ENCODE assay signal across 13 cellular contexts in genomic region chr1:225824522-225824921, GRCh38. TPM values are rescaled to one million over a fixed set of nuclear protein-coding genes. Genes with fewer than 3 reads are reported as not detected.
A peak's percentile ranks its signal among the peaks of the same experiment; 100 is the strongest.
DNase-seq lines count a peak whose midpoint lies in the region; ATAC-seq and TF ChIP-seq lines count a peak whose summit lies in the region.
"Had no signal": no experiment of that assay in that cellular context is flagged by ENCODE, and none has a peak within 500 bp of the region (broad histone marks: within the 10 kb centered on the region; RNA-seq: fewer than 3 reads in every experiment).

No MANE protein-coding gene starts in this region.

- H3K4me1 ChIP-seq in MM.1S (ENCODE audit: low read length): no peaks in the 10 kb centered on the region
- H3K4me1 ChIP-seq in mammary epithelial cell (ENCODE audit: insufficient read depth, low read length): peaks cover 18% of the 10 kb centered on the region
- H3K4me1 ChIP-seq in right cardiac atrium (ENCODE audit: control insufficient read depth, insufficient read depth, low read length): peaks cover 12% of the 10 kb centered on the region

- H3K79me2 ChIP-seq in MM.1S (ENCODE audit: low read length): no peaks in the 10 kb centered on the region
- H3K79me2 ChIP-seq in mammary epithelial cell (ENCODE audit: insufficient read depth, low read length): no peaks in the 10 kb centered on the region

- DNase-seq in NCI-H1092 treated with DMSO at 0.1 percent for 48 hours (lab: John Stamatoyannopoulos, UW) (peak; percentile 92), NCI-H2171 (lab: John Stamatoyannopoulos, UW) (peak; percentile 64), posterior vena cava (ENCODE audit: low spot score) (peak; percentile 62), MM.1S (no peak), mammary epithelial cell (no peak), RPMI8226 (no peak), right cardiac atrium (no peak)
- DNase-seq: activated B cell treated with CpG ODN at 0.5 μM for 24 hours; stimulated activated naive CD4-positive, alpha-beta T cell treated with Interleukin-2 at 50 U/mL for 16 hours had no signal

- no peaks in the 10 kb centered on the region for H3K27me3 Mint-ChIP-seq in brain
- H3K27me3 Mint-ChIP-seq: activated B cell treated with CpG ODN at 0.5 μM for 24 hours had no signal

- no peak overlapping the region for H3K9ac ChIP-seq in MM.1S (ENCODE audit: low read length)
- no peak overlapping the region for H3K9ac ChIP-seq in mammary epithelial cell (ENCODE audit: insufficient read depth, low read length)

- H3K4me2 ChIP-seq in MM.1S (ENCODE audit: low read depth, low read length) (no peak overlapping the region), mammary epithelial cell (ENCODE audit: insufficient read depth, low read depth, low read length) (no peak overlapping the region)

- H3K9me3 ChIP-seq in MM.1S (replicated peaks; ENCODE audit: insufficient read depth, low read length) (no peaks in the 10 kb centered on the region), mammary epithelial cell (replicated peaks; ENCODE audit: insufficient read depth, low read length) (no peaks in the 10 kb centered on the region), right cardiac atrium (ENCODE audit: control insufficient read depth, low read length) (no peaks in the 10 kb centered on the region)

- peak overlapping the region in 2 of 5 experiments; percentile 19 to 24 for H3K4me3 Mint-ChIP-seq in brain
- H3K4me3 Mint-ChIP-seq: activated B cell treated with CpG ODN at 0.5 μM for 24 hours had no signal

- intact Hi-C loops in posterior vena cava (cut with DNase I): loop anchor here in 1 of 2 donors (5.0 kb wide), 1 partner anchor 507 kb away; no protein-coding TSS in a partner anchor
- intact Hi-C loops in mammary epithelial cell (cut with micrococcal nuclease): no loop called here
- intact Hi-C loops in right cardiac atrium (cut with DNase I): no loop called here

- H3K27ac Mint-ChIP-seq in brain: peak overlapping the region; percentile 18 to 87 (median 72)
- H3K27ac Mint-ChIP-seq: activated B cell treated with CpG ODN at 0.5 μM for 24 hours had no signal

- H3K27me3 ChIP-seq in MM.1S (replicated peaks; ENCODE audit: insufficient read depth, low read length): no peaks in the 10 kb centered on the region
- no peaks in the 10 kb centered on the region for H3K27me3 ChIP-seq in mammary epithelial cell (ENCODE audit: insufficient read depth, low read length)
- no peaks in the 10 kb centered on the region for H3K27me3 ChIP-seq in right cardiac atrium (ENCODE audit: control insufficient read depth, insufficient read depth)

- peaks cover 11% of the 10 kb centered on the region for H3K36me3 Mint-ChIP-seq in brain
- H3K36me3 Mint-ChIP-seq: activated naive CD4-positive, alpha-beta T cell treated with anti-CD3 and anti-CD28 coated beads, Interleukin-2, amount 50 U/mL, for 72 hours had no signal

- H3K4me3 ChIP-seq in MM.1S (ENCODE audit: low read length): no peak overlapping the region
- no peak overlapping the region for H3K4me3 ChIP-seq in mammary epithelial cell (replicated peaks in 1 of 3; ENCODE audit: insufficient read depth in 1 of 3, low read depth in 2 of 3, low read length in 3 of 3)
- no peak overlapping the region for H3K4me3 ChIP-seq in right cardiac atrium (ENCODE audit: low read length)

- dilution Hi-C loops in mammary epithelial cell (cut with HindIII; ENCODE audit: low sequenced_read_pairs): no loop called here

- 87% methylated on average over 12 of the region's 12 CpGs for WGBS in mammary epithelial cell (ENCODE audit: low coverage, missing lambda C conversion rate)
- 90% methylated on average over 12 of the region's 12 CpGs for WGBS in right cardiac atrium

- TF ChIP-seq CTCF in brain (conservative IDR thresholded peaks at IDR 0.05) (no peak), MM.1S (IDR thresholded peaks at IDR 0.05; ENCODE audit: low read length) (no peak), mammary epithelial cell (conservative IDR thresholded peaks at IDR 0.05 in 1 of 2, IDR thresholded peaks at IDR 0.05 in 1 of 2; ENCODE audit: extremely low read depth in 1 of 2, insufficient read depth in 1 of 2, low read depth in 1 of 2, low read length in 2 of 2) (no peak)

- in situ Hi-C loops in mammary epithelial cell (cut with MboI; ENCODE audit: low sequenced_read_pairs in 2 of 2): no loop called here

- H4K20me1 ChIP-seq in MM.1S (ENCODE audit: insufficient read depth, low read length): no peaks in the 10 kb centered on the region
- no peaks in the 10 kb centered on the region for H4K20me1 ChIP-seq in mammary epithelial cell (ENCODE audit: insufficient read depth, low read length)

- H2AFZ ChIP-seq in MM.1S (ENCODE audit: low read length): no peak overlapping the region
- no peak overlapping the region for H2AFZ ChIP-seq in mammary epithelial cell (ENCODE audit: low read depth, low read length)

- CTCF ChIA-PET in mammary epithelial cell (lab: Charles Lee; ENCODE audit: low non-redundant PET): no interaction called here

- H3K9me3 Mint-ChIP-seq in brain: no peaks in the 10 kb centered on the region
- H3K9me3 Mint-ChIP-seq: activated B cell treated with CpG ODN at 0.5 μM for 24 hours; activated naive CD4-positive, alpha-beta T cell treated with anti-CD3 and anti-CD28 coated beads, Interleukin-2, amount 50 U/mL, for 72 hours had no signal

- H3K4me1 Mint-ChIP-seq in brain: peaks cover 49% of the 10 kb centered on the region
- H3K4me1 Mint-ChIP-seq: activated B cell treated with CpG ODN at 0.5 μM for 24 hours had no signal

- no peaks in the 10 kb centered on the region for H3F3A ChIP-seq in MM.1S (ENCODE audit: insufficient read depth, low read length)

- H3K36me3 ChIP-seq in MM.1S (replicated peaks; ENCODE audit: insufficient read depth, low read length): no peaks in the 10 kb centered on the region
- H3K36me3 ChIP-seq in mammary epithelial cell (ENCODE audit: insufficient read depth, low read length): no peaks in the 10 kb centered on the region

- BruUV-seq in mammary epithelial cell (replicated peaks; lab: Mats Ljungman, UMichigan): no TSS peak

- H3K27ac ChIP-seq in MM.1S (ENCODE audit: low read length) (no peak overlapping the region), mammary epithelial cell (ENCODE audit: insufficient read depth, low read depth, low read length) (no peak overlapping the region), right cardiac atrium (ENCODE audit: low read length) (no peak overlapping the region)
- H3K27ac ChIP-seq: HL-60 had no signal

- no peaks in the 10 kb centered on the region for H3K9me2 ChIP-seq in MM.1S (replicated peaks; ENCODE audit: insufficient read depth, low read length)

- ATAC-seq in right cardiac atrium: no peak
- ATAC-seq: activated naive CD4-positive, alpha-beta T cell treated with anti-CD3 and anti-CD28 coated beads, Interleukin-2, amount 50 U/mL, for 72 hours; sciatic nerve had no signal

RNA-seq across cellular contexts. Expression of gene EPHX1, which starts 14.6 kb away (rescaled TPM):
- polyA plus RNA-seq in brain (ENCODE audit: insufficient read depth, low read depth, low replicate concordance): 238 TPM
- total RNA-seq in posterior vena cava: 100 to 1,000 TPM in 1 of 2 donors, 10 to 100 TPM in 1; 58.9 to 113 TPM
- total RNA-seq in mammary epithelial cell: 10 to 100 TPM; 22.8 to 32.8 TPM
- 17.6 TPM for polyA plus RNA-seq in mammary epithelial cell
- 15.2 TPM for polyA minus RNA-seq in mammary epithelial cell
- 10 to 100 TPM; 47.3 to 65.0 (median 56.8) TPM for total RNA-seq in right cardiac atrium
- 54.0 TPM for polyA plus RNA-seq in right cardiac atrium

RNA-seq across cellular contexts. Expression of gene SRP9, which starts 46.9 kb away (rescaled TPM):
- polyA plus RNA-seq in brain (ENCODE audit: insufficient read depth, low read depth, low replicate concordance): 251 TPM
- total RNA-seq in posterior vena cava: 100 to 1,000 TPM; 167 to 207 TPM
- total RNA-seq in mammary epithelial cell: 100 to 1,000 TPM; 164 to 214 TPM
- polyA plus RNA-seq in mammary epithelial cell: 228 TPM
- 74.5 TPM for polyA minus RNA-seq in mammary epithelial cell
- 100 to 1,000 TPM; 193 to 245 (median 219) TPM for total RNA-seq in right cardiac atrium
- 259 TPM for polyA plus RNA-seq in right cardiac atrium

RNA-seq across cellular contexts. Expression of gene TMEM63A, which starts 57.7 kb away (rescaled TPM):
- polyA plus RNA-seq in brain (ENCODE audit: insufficient read depth, low read depth, low replicate concordance) (34.6 TPM), mammary epithelial cell (17.7 TPM), right cardiac atrium (29.3 TPM)
- total RNA-seq in posterior vena cava (10 to 100 TPM; 58.7 to 65.0 TPM), mammary epithelial cell (10 to 100 TPM; 25.2 to 37.3 TPM), right cardiac atrium (10 to 100 TPM; 32.6 to 44.4 (median 37.9) TPM)
- 20.1 TPM for polyA minus RNA-seq in mammary epithelial cell

Comparison
In these comparisons a context has a peak if more than half of its experiments do, and no peak if none do; other contexts are left out.
1. DNase-seq: peak in NCI-H1092 treated with DMSO at 0.1 percent for 48 hours (single experiment), NCI-H2171 (single experiment) and posterior vena cava (single experiment); none in MM.1S (single experiment), mammary epithelial cell (single experiment), RPMI8226 (single experiment) and right cardiac atrium (0 of 3).